In genomic region chr3:172083995-172084409, GRCh38 we compare ENCODE assay signal across 1 cellular context.
TF ChIP-seq lines count a peak whose summit lies in the region.

No MANE protein-coding gene starts in this region.

TF ChIP-seq in HepG2, 621 proteins besides CTCF, POLR2A, EP300 and RAD21 (continued from another document and continues in another):
- no peak for TF ChIP-seq ZNF589 (CRISPR knock-in tag; conservative IDR thresholded peaks at IDR 0.05)
- no peak for TF ChIP-seq ZNF546 (CRISPR knock-in tag; conservative IDR thresholded peaks at IDR 0.05)
- no peak for TF ChIP-seq ETV6 (CRISPR knock-in tag; conservative IDR thresholded peaks at IDR 0.05)
- no peak for TF ChIP-seq ZNF550 (CRISPR knock-in tag; IDR thresholded peaks at IDR 0.05; ENCODE audit: borderline replicate concordance)
- TF ChIP-seq TAF15 (IDR thresholded peaks at IDR 0.05; ENCODE audit: low read depth, low read length, poor library complexity, severe bottlenecking): no peak
- no peak for TF ChIP-seq KDM2A (CRISPR knock-in tag; IDR thresholded peaks at IDR 0.05; ENCODE audit: borderline replicate concordance, low read depth)
- TF ChIP-seq NR2F1 (CRISPR knock-in tag; IDR thresholded peaks at IDR 0.05): peak; percentile 66 to 88; a peak in 3 of 4 replicates
- no peak for TF ChIP-seq ZFAT (CRISPR knock-in tag; conservative IDR thresholded peaks at IDR 0.05)
- 0 out of 2 replicates have a peak, but pooled peaks have one; percentile 32 for TF ChIP-seq BRD4 (CRISPR knock-in tag; IDR thresholded peaks at IDR 0.05)
- TF ChIP-seq ZNF557 (CRISPR knock-in tag; IDR thresholded peaks at IDR 0.05): no peak
- no peak for TF ChIP-seq SIX4 (CRISPR knock-in tag; IDR thresholded peaks at IDR 0.05)
- TF ChIP-seq SAP130 (CRISPR knock-in tag; IDR thresholded peaks at IDR 0.05; ENCODE audit: low read depth): peak; percentile 75
- TF ChIP-seq ZNF761 (CRISPR knock-in tag; conservative IDR thresholded peaks at IDR 0.05): no peak
- no peak for TF ChIP-seq ZNF276 (CRISPR knock-in tag; IDR thresholded peaks at IDR 0.05; ENCODE audit: low read depth)
- TF ChIP-seq NFKBIZ (CRISPR knock-in tag; IDR thresholded peaks at IDR 0.05): no peak; the same call in 1 of the 2 replicates
- no peak for TF ChIP-seq SNAI1 (CRISPR knock-in tag; IDR thresholded peaks at IDR 0.05; ENCODE audit: borderline replicate concordance)
- no peak for TF ChIP-seq CENPX (CRISPR knock-in tag; IDR thresholded peaks at IDR 0.05)
- TF ChIP-seq ZNF446 (CRISPR knock-in tag; IDR thresholded peaks at IDR 0.05): no peak
- TF ChIP-seq ZNF329 (CRISPR knock-in tag; IDR thresholded peaks at IDR 0.05; ENCODE audit: low read depth): no peak
- TF ChIP-seq ZNF24 (IDR thresholded peaks at IDR 0.05): 0 out of 2 replicates have a peak, but pooled peaks have one; percentile 22
- TF ChIP-seq ZNF652 (CRISPR knock-in tag; IDR thresholded peaks at IDR 0.05; ENCODE audit: borderline replicate concordance, low read depth): no peak; the same call in 1 of the 2 replicates
- no peak for TF ChIP-seq HNRNPLL (IDR thresholded peaks at IDR 0.05; ENCODE audit: low read depth, low read length, poor library complexity, severe bottlenecking)
- TF ChIP-seq THAP8 (CRISPR knock-in tag; IDR thresholded peaks at IDR 0.05; ENCODE audit: borderline replicate concordance): no peak
- no peak for TF ChIP-seq ZNF484 (CRISPR knock-in tag; IDR thresholded peaks at IDR 0.05; ENCODE audit: borderline replicate concordance, low read depth)
- TF ChIP-seq ARID2 (CRISPR knock-in tag; IDR thresholded peaks at IDR 0.05; ENCODE audit: borderline replicate concordance): no peak
- TF ChIP-seq EZH2 (conservative IDR thresholded peaks at IDR 0.05; ENCODE audit: low read depth, low read length): no peak
- no peak for TF ChIP-seq ZNF775 (CRISPR knock-in tag; IDR thresholded peaks at IDR 0.05; ENCODE audit: borderline replicate concordance)
- peak; percentile 31; the same call in 1 of the 2 replicates for TF ChIP-seq THRA (CRISPR knock-in tag; IDR thresholded peaks at IDR 0.05; ENCODE audit: borderline replicate concordance)
- TF ChIP-seq ZNF646 (CRISPR knock-in tag; IDR thresholded peaks at IDR 0.05): peak; percentile 73
- no peak for TF ChIP-seq ZNF34 (CRISPR knock-in tag; IDR thresholded peaks at IDR 0.05; ENCODE audit: borderline replicate concordance)
- no peak for TF ChIP-seq ZNF597 (CRISPR knock-in tag; IDR thresholded peaks at IDR 0.05)
- peak; percentile 54; the same call in 1 of the 2 replicates for TF ChIP-seq POGK (CRISPR knock-in tag; conservative IDR thresholded peaks at IDR 0.05)
- TF ChIP-seq ATF5 (CRISPR knock-in tag; IDR thresholded peaks at IDR 0.05; ENCODE audit: low read depth): no peak
- TF ChIP-seq ZNF687 (CRISPR knock-in tag; IDR thresholded peaks at IDR 0.05): peak; percentile 67
- no peak for TF ChIP-seq GMEB1 (CRISPR knock-in tag; IDR thresholded peaks at IDR 0.05; ENCODE audit: borderline replicate concordance)
- no peak for TF ChIP-seq SCMH1 (CRISPR knock-in tag; IDR thresholded peaks at IDR 0.05; ENCODE audit: borderline replicate concordance)
